ENCODE assay signal across 17 cellular contexts in the genomic region with DNA sequence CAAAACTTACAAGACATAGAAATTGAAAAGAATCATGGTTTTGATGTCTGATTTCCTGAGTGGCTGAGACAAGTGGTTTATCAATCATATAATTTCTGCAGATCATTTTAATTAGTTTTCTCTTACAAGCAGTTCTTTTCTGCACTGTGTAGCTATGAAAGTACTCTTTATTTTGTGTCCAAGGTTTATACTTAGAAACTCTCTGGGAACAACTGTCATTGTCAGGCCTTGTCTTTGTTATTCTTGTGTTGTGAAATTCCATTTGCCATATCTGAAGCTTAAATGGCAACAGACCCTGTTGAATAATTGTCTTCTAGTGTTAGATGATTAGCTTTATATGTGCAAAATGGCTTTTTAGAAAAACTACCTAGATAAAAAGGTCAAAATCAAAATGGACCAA.
"Had no signal": no experiment of that assay in that cellular context is flagged by ENCODE, and none has a peak within 500 bp of the region (broad histone marks: within the 10 kb centered on the region; RNA-seq: fewer than 3 reads in every experiment).

No MANE protein-coding gene starts in this region.

- DNase-seq: IMR-90, Karpas-422, KG1, MG63, NCI-H1092, NCI-H1417 treated with DMSO at 0.1 percent for 48 hours, NCI-H2029, NCI-H2081 treated with DMSO at 0.1 percent for 48 hours, NCI-H2171, NCI-H226, NCI-H446, NCI-H510A, NCI-H524 treated with DMSO at 0.1 percent for 48 hours, NCI-H774, RPMI8226, SHP77 treated with DMSO at 0.1 percent for 48 hours, SJCRH30 had no signal

- H3K27me3 ChIP-seq: MG63 had no signal

- H3K4me3 ChIP-seq: MG63, SJCRH30 had no signal

- H3K9me3 ChIP-seq: MG63, SJCRH30 had no signal

- H3K27ac ChIP-seq: SJCRH30 had no signal

- H3K4me1 ChIP-seq: SJCRH30 had no signal

- H3K36me3 ChIP-seq: MG63, SJCRH30 had no signal
